33 cellular contexts compared by ENCODE assay signal in the genomic region with DNA sequence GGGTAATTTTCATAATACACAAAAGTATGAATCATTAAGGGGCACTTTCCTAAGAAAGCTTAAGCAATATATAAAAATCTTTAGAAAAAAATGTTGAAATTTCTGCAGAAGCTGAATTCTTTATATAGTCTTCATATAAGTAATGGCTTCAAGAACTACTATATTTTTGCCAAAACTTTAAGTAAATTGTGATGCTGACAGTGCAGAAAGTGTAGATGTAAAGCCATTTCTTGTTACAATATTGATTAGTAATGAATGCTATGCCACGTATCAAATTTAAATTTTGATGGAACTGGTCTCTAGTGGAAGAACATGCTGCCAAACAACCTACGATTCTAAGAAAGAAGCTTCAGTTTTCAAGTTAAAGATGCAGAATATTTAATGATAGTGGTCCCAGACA.
"Had no signal": no experiment of that assay in that cellular context is flagged by ENCODE, and none has a peak within 500 bp of the region (broad histone marks: within the 10 kb centered on the region; RNA-seq: fewer than 3 reads in every experiment).

No MANE protein-coding gene starts in this region.

- DNase-seq: Karpas-422, Kasumi-1, MG63, MM.1S, MV-4-11, NCI-H1048, NCI-H1092, NCI-H1092 treated with DMSO at 0.1 percent for 48 hours, NCI-H1105, NCI-H1105 treated with DMSO at 0.1 percent for 48 hours, NCI-H1417, NCI-H1417 treated with DMSO at 0.1 percent for 48 hours, NCI-H1436, NCI-H1436 treated with DMSO at 0.1 percent for 48 hours, NCI-H146, NCI-H1694, NCI-H1694 treated with DMSO at 0.1 percent for 48 hours, NCI-H187, NCI-H187 treated with DMSO at 0.1 percent for 48 hours, NCI-H1930, NCI-H2029, NCI-H2029 treated with DMSO at 0.1 percent for 48 hours, NCI-H2081, NCI-H2081 treated with DMSO at 0.1 percent for 48 hours, NCI-H2107, NCI-H2171, NCI-H2171 treated with DMSO at 0.1 percent for 48 hours, NCI-H2227 treated with DMSO at 0.1 percent for 48 hours, NCI-H226, NCI-H345, NCI-H510A, NCI-H510A treated with DMSO at 0.1 percent for 48 hours had no signal

- H3K27me3 ChIP-seq: MG63 had no signal

- H3K27ac ChIP-seq: KMS-11 had no signal

- H3K4me3 ChIP-seq: MG63 had no signal

- H3K36me3 ChIP-seq: MG63 had no signal

- H3K4me2 ChIP-seq: KMS-11 had no signal

- H3K9ac ChIP-seq: KMS-11 had no signal

- H3K9me3 ChIP-seq: MG63 had no signal
